In genomic region chr6:142913511-142914047, GRCh38 we compare ENCODE assay signal across 1 cellular context.
TF ChIP-seq lines count a peak whose summit lies in the region.

No MANE protein-coding gene starts in this region.

TF ChIP-seq in HepG2, 621 proteins besides CTCF, POLR2A, EP300 and RAD21 (continued from another document):
- no peak for TF ChIP-seq REPIN1 (CRISPR knock-in tag; IDR thresholded peaks at IDR 0.05; ENCODE audit: borderline replicate concordance, low read depth)
- no peak for TF ChIP-seq GMEB1 (CRISPR knock-in tag; IDR thresholded peaks at IDR 0.05; ENCODE audit: borderline replicate concordance)
- TF ChIP-seq USF2 (IDR thresholded peaks at IDR 0.05; ENCODE audit: low read depth, low read length): no peak
- TF ChIP-seq USF2 (CRISPR knock-in tag; IDR thresholded peaks at IDR 0.05; ENCODE audit: borderline replicate concordance): no peak
- no peak for TF ChIP-seq PITX1 (CRISPR knock-in tag; IDR thresholded peaks at IDR 0.05)
- no peak for TF ChIP-seq FOXJ3 (CRISPR knock-in tag; IDR thresholded peaks at IDR 0.05; ENCODE audit: borderline replicate concordance)
- no peak for TF ChIP-seq ZBTB8A (CRISPR knock-in tag; IDR thresholded peaks at IDR 0.05; ENCODE audit: borderline replicate concordance, low read depth)
- no peak for TF ChIP-seq IRF2 (CRISPR knock-in tag; IDR thresholded peaks at IDR 0.05)
- TF ChIP-seq MTA3 (CRISPR knock-in tag; IDR thresholded peaks at IDR 0.05): no peak
- TF ChIP-seq TBX3 (IDR thresholded peaks at IDR 0.05; ENCODE audit: borderline replicate concordance): no peak
- no peak for TF ChIP-seq RBAK (CRISPR knock-in tag; IDR thresholded peaks at IDR 0.05)
- TF ChIP-seq ZNF207 (IDR thresholded peaks at IDR 0.05; ENCODE audit: borderline replicate concordance): no peak
